8 cellular contexts compared by ENCODE assay signal in genomic region chr10:28302668-28303488, GRCh38. TPM values are rescaled to one million over a fixed set of nuclear protein-coding genes. Genes with fewer than 3 reads are reported as not detected.
A peak's percentile ranks its signal among the peaks of the same experiment; 100 is the strongest.
DNase-seq lines count a peak whose midpoint lies in the region; ATAC-seq and TF ChIP-seq lines count a peak whose summit lies in the region.

Gene MPP7 (minus strand): TSS chr10:28303064. CDS start chr10:28238604, 64,460 bp downstream.

- peak within 1 kb of the TSS; percentile 46 to 67 for H3K4me3 ChIP-seq in cardiac fibroblast (replicated peaks in 1 of 2; ENCODE audit: low read depth in 2 of 2, low read length in 2 of 2)
- H3K4me3 ChIP-seq in skeletal muscle tissue (ENCODE audit: low read length in 3 of 3): peak within 1 kb of the TSS; percentile 80 to 88 (median 82)

- TF ChIP-seq CTCF in WTC11 (IDR thresholded peaks at IDR 0.05) (no peak), cardiac fibroblast (IDR thresholded peaks at IDR 0.05; ENCODE audit: low read depth, low read length) (peak; percentile 4)

- H3K9me3 Mint-ChIP-seq in WTC11: no peaks in the 10 kb centered on the region

- no peaks in the 10 kb centered on the region for H3K36me3 Mint-ChIP-seq in WTC11

- peak within 1 kb of the TSS; percentile 97 for H3K27ac Mint-ChIP-seq in WTC11

- H3K27me3 Mint-ChIP-seq in WTC11 (ENCODE audit: low read depth): peaks cover 33% of the 10 kb centered on the region

- H3K9me3 ChIP-seq in skeletal muscle tissue (ENCODE audit: control insufficient read depth in 3 of 3, low read length in 3 of 3): no peaks in the 10 kb centered on the region

- H3K9ac ChIP-seq in skeletal muscle tissue (ENCODE audit: low read depth in 1 of 3, low read length in 3 of 3): peak within 1 kb of the TSS; percentile 73 to 90 (median 84)

- ATAC-seq in GM18909 (IDR thresholded peaks at IDR 0.05; ENCODE audit: poor library complexity, unreplicated experiment): peak; percentile 100
- peak; percentile 100 for ATAC-seq in HG03196 (IDR thresholded peaks at IDR 0.05; ENCODE audit: unreplicated experiment)
- peak; percentile 97 for ATAC-seq in WTC11

- DNase-seq in AG08395 (ENCODE audit: low spot score) (peak; percentile 98), NCI-H2227 treated with DMSO at 0.1 percent for 48 hours (lab: John Stamatoyannopoulos, UW) (peak; percentile 94), WTC11 (ENCODE audit: low spot score) (peak; percentile 95), cardiac fibroblast (ENCODE audit: low read depth in 2 of 2) (peak; percentile 98), iPS-NIHi11 (ENCODE audit: low spot score) (peak; percentile 96)

- CTCF ChIA-PET in WTC11 (lab: Charles Lee): interaction anchor here (0.6 to 3.0 kb wide), 28 partner anchors 10 to 560 kb away, joined by 3 to 22 read pairs (median 5); no protein-coding TSS in a partner anchor

- H3K27me3 ChIP-seq in skeletal muscle tissue (ENCODE audit: control insufficient read depth in 3 of 3, insufficient read depth in 3 of 3, low read length in 3 of 3): peaks cover 0 to 5% (median 0%) of the 10 kb centered on the region in 3 donors

- peaks cover 2 to 16% (median 8%) of the 10 kb centered on the region in 3 donors for H3K4me1 ChIP-seq in skeletal muscle tissue (ENCODE audit: control insufficient read depth in 3 of 3, insufficient read depth in 3 of 3, low read length in 3 of 3)

- peak within 1 kb of the TSS; percentile 72 for H3K27ac ChIP-seq in skeletal muscle tissue (ENCODE audit: low read depth, low read length)

- no peaks in the 10 kb centered on the region for H3K36me3 ChIP-seq in skeletal muscle tissue (ENCODE audit: control insufficient read depth in 3 of 3, insufficient read depth in 3 of 3, low read length in 3 of 3)

- POLR2A ChIA-PET in WTC11 (lab: Charles Lee): interaction anchor here (0.9 to 1.5 kb wide), 5 partner anchors 9 to 77 kb away, joined by 3 to 5 read pairs (median 3); no protein-coding TSS in a partner anchor

- H3K4me3 Mint-ChIP-seq in WTC11: peak within 1 kb of the TSS; percentile 96

- H3K4me1 Mint-ChIP-seq in WTC11: peaks cover 24% of the 10 kb centered on the region

TF ChIP-seq in WTC11, 78 proteins besides CTCF, POLR2A, EP300 and RAD21:
- peak; percentile 60; the same call in 1 of the 2 replicates for TF ChIP-seq E2F5 (CRISPR knock-in tag; IDR thresholded peaks at IDR 0.05)
- TF ChIP-seq CREM (CRISPR knock-in tag; IDR thresholded peaks at IDR 0.05): no peak
- peak; percentile 52; the same call in 1 of the 2 replicates for TF ChIP-seq FOXP4 (CRISPR knock-in tag; IDR thresholded peaks at IDR 0.05)
- TF ChIP-seq, protein P1, sequence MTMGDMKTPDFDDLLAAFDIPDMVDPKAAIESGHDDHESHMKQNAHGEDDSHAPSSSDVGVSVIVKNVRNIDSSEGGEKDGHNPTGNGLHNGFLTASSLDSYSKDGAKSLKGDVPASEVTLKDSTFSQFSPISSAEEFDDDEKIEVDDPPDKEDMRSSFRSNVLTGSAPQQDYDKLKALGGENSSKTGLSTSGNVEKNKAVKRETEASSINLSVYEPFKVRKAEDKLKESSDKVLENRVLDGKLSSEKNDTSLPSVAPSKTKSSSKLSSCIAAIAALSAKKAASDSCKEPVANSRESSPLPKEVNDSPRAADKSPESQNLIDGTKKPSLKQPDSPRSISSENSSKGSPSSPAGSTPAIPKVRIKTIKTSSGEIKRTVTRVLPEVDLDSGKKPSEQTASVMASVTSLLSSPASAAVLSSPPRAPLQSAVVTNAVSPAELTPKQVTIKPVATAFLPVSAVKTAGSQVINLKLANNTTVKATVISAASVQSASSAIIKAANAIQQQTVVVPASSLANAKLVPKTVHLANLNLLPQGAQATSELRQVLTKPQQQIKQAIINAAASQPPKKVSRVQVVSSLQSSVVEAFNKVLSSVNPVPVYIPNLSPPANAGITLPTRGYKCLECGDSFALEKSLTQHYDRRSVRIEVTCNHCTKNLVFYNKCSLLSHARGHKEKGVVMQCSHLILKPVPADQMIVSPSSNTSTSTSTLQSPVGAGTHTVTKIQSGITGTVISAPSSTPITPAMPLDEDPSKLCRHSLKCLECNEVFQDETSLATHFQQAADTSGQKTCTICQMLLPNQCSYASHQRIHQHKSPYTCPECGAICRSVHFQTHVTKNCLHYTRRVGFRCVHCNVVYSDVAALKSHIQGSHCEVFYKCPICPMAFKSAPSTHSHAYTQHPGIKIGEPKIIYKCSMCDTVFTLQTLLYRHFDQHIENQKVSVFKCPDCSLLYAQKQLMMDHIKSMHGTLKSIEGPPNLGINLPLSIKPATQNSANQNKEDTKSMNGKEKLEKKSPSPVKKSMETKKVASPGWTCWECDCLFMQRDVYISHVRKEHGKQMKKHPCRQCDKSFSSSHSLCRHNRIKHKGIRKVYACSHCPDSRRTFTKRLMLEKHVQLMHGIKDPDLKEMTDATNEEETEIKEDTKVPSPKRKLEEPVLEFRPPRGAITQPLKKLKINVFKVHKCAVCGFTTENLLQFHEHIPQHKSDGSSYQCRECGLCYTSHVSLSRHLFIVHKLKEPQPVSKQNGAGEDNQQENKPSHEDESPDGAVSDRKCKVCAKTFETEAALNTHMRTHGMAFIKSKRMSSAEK (CRISPR knock-in tag; IDR thresholded peaks at IDR 0.05; ENCODE audit: borderline replicate concordance): no peak
- TF ChIP-seq SP1 (CRISPR knock-in tag; conservative IDR thresholded peaks at IDR 0.05): peak; percentile 100
- peak; percentile 63; the same call in 1 of the 2 replicates for TF ChIP-seq GABPB1 (CRISPR knock-in tag; IDR thresholded peaks at IDR 0.05)
- TF ChIP-seq OVOL2 (CRISPR knock-in tag; IDR thresholded peaks at IDR 0.05; ENCODE audit: borderline replicate concordance): no peak
- TF ChIP-seq, protein P2, sequence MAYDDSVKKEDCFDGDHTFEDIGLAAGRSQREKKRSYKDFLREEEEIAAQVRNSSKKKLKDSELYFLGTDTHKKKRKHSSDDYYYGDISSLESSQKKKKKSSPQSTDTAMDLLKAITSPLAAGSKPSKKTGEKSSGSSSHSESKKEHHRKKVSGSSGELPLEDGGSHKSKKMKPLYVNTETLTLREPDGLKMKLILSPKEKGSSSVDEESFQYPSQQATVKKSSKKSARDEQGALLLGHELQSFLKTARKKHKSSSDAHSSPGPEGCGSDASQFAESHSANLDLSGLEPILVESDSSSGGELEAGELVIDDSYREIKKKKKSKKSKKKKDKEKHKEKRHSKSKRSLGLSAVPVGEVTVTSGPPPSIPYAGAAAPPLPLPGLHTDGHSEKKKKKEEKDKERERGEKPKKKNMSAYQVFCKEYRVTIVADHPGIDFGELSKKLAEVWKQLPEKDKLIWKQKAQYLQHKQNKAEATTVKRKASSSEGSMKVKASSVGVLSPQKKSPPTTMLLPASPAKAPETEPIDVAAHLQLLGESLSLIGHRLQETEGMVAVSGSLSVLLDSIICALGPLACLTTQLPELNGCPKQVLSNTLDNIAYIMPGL (CRISPR knock-in tag; IDR thresholded peaks at IDR 0.05): peak; percentile 97
- TF ChIP-seq, protein P3, sequence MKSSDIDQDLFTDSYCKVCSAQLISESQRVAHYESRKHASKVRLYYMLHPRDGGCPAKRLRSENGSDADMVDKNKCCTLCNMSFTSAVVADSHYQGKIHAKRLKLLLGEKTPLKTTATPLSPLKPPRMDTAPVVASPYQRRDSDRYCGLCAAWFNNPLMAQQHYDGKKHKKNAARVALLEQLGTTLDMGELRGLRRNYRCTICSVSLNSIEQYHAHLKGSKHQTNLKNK (CRISPR knock-in tag; IDR thresholded peaks at IDR 0.05): no peak
- 0 out of 2 replicates have a peak, but pooled peaks have one; percentile 15 for TF ChIP-seq FOXP1 (CRISPR knock-in tag; IDR thresholded peaks at IDR 0.05; ENCODE audit: borderline replicate concordance)
- no peak for TF ChIP-seq ZNF263 (CRISPR knock-in tag; IDR thresholded peaks at IDR 0.05; ENCODE audit: low read depth)
- TF ChIP-seq FOXK1 (CRISPR knock-in tag; IDR thresholded peaks at IDR 0.05): 0 out of 2 replicates have a peak, but pooled peaks have one; percentile 45
- TF ChIP-seq NFYB (CRISPR knock-in tag; conservative IDR thresholded peaks at IDR 0.05; ENCODE audit: low read depth): peak; percentile 85
- TF ChIP-seq ETV6 (CRISPR knock-in tag; IDR thresholded peaks at IDR 0.05): peak; percentile 82; the same call in 1 of the 2 replicates
- TF ChIP-seq ZNF423 (CRISPR knock-in tag; IDR thresholded peaks at IDR 0.05): peak; percentile 52; the same call in 1 of the 2 replicates
- TF ChIP-seq ZNF416 (CRISPR knock-in tag; IDR thresholded peaks at IDR 0.05): 0 out of 2 replicates have a peak, but pooled peaks have one; percentile 54

RNA-seq across cellular contexts. Expression of gene MPP7, which starts in this region (rescaled TPM):
- 7.7 to 9.8 TPM (median 9.1 TPM) in 3 replicates for total RNA-seq in WTC11 (2021)
- total RNA-seq in skeletal muscle tissue: 5.7 TPM

Comparison
In these comparisons a context has a peak if more than half of its experiments do, and no peak if none do; other contexts are left out.
1. Peak in every context shown above with its lines: DNase-seq, ATAC-seq, H3K4me3 ChIP-seq and H3K27ac ChIP-seq.